8 cellular contexts compared by ENCODE assay signal in the genomic region with DNA sequence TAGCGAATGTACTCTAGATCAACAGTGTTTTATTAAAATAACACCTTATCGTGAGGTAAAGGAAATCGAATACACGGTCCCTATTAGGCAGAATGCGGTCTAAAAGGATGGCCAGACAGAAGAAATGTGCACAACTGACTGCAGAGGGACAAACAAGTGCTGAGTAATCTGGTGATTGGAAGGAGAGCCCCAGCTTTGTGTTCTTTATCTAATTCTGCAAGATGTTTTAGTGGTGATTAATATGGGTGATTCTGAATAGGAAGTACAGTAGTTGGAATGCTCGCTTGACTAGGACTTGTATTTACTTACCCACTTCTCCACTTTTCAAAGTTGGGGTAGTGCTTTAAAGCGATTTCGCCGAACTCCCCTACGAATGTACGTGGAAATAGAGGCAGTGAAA. TPM values are rescaled to one million over a fixed set of nuclear protein-coding genes. Genes with fewer than 3 reads are reported as not detected.
A peak's percentile ranks its signal among the peaks of the same experiment; 100 is the strongest.
DNase-seq lines count a peak whose midpoint lies in the region; ATAC-seq, FAIRE-seq and TF ChIP-seq lines count a peak whose summit lies in the region.

No MANE protein-coding gene starts in this region.

- H3K27ac ChIP-seq in 22Rv1 (peak overlapping the region; percentile 94), esophagus squamous epithelium (peak overlapping the region; percentile 91 to 96 (median 95)), pancreas (peak overlapping the region in 3 of 4 donors; percentile 79 to 85 (median 82))

- H3K36me3 Mint-ChIP-seq in T-cell: no peaks in the 10 kb centered on the region

- H3K36me3 ChIP-seq in esophagus squamous epithelium (no peaks in the 10 kb centered on the region), pancreas (no peaks in the 10 kb centered on the region)

- 2 to 29% methylated on average over 7 to 11 of the region's 11 CpGs for WGBS in esophagus squamous epithelium, 2 donors
- WGBS in pancreas, 2 donors: 0 to 22% methylated on average over 11 of the region's 11 CpGs

- POLR2A ChIA-PET in T-cell (lab: Charles Lee): interaction anchor here in 1 of 2 donors (0.6 to 1.2 kb wide), 2 partner anchors 35 to 193 kb away, joined by 3 read pairs; no protein-coding TSS in a partner anchor

- peak overlapping the region; percentile 97 to 99 (median 98) for H3K4me3 Mint-ChIP-seq in T-cell

- FAIRE-seq in GM12892 (lab: Jason Lieb, UNC) (peak; percentile 67), pancreas (lab: Jason Lieb, UNC) (no peak), frontal cortex (lab: Jason Lieb, UNC) (no peak)

- CTCF ChIA-PET in T-cell (lab: Charles Lee): interaction anchor here in 1 of 2 donors (1.4 kb wide), 1 partner anchor 17 kb away, joined by 4 read pairs; no protein-coding TSS in a partner anchor

- TF ChIP-seq POLR2A in GM12892 (IDR thresholded peaks at IDR 0.05; ENCODE audit: low read depth, low read length) (no peak), esophagus squamous epithelium (IDR thresholded peaks at IDR 0.05) (peak in 1 of 4 donors; percentile 19)

- H3K27me3 ChIP-seq in esophagus squamous epithelium: no peaks in the 10 kb centered on the region
- H3K27me3 ChIP-seq in pancreas: no peaks in the 10 kb centered on the region

- H3K4me1 ChIP-seq in esophagus squamous epithelium: peaks cover 0 to 43% (median 16%) of the 10 kb centered on the region in 3 donors
- H3K4me1 ChIP-seq in pancreas: peaks cover 0 to 8% (median 0%) of the 10 kb centered on the region in 3 donors

- H3K27ac Mint-ChIP-seq in T-cell: peak overlapping the region; percentile 96 to 99

- no peaks in the 10 kb centered on the region for H3K27me3 Mint-ChIP-seq in T-cell

- H3K9me3 Mint-ChIP-seq in T-cell: no peaks in the 10 kb centered on the region

- ATAC-seq in T-cell (replicated peaks in 1 of 4) (no peak), pancreas (peak in 2 of 4 donors; percentile 8 to 24), HG02623 (IDR thresholded peaks at IDR 0.05; ENCODE audit: unreplicated experiment) (no peak)

- intact Hi-C loops in esophagus squamous epithelium (cut with DNase I): no loop called here
- intact Hi-C loops in pancreas (cut with DNase I): no loop called here

- peak overlapping the region; percentile 64 to 76 (median 70) for H3K4me3 ChIP-seq in esophagus squamous epithelium
- H3K4me3 ChIP-seq in pancreas: peak overlapping the region in 3 of 4 donors; percentile 42 to 58 (median 55)

- peaks cover 36 to 49% (median 39%) of the 10 kb centered on the region in 3 donors for H3K4me1 Mint-ChIP-seq in T-cell

- no peak for TF ChIP-seq CTCF in 22Rv1 (IDR thresholded peaks at IDR 0.05)
- no peak for TF ChIP-seq CTCF in esophagus squamous epithelium (IDR thresholded peaks at IDR 0.05)
- TF ChIP-seq CTCF in pancreas (IDR thresholded peaks at IDR 0.05): no peak

- H3K9me3 ChIP-seq in esophagus squamous epithelium (no peaks in the 10 kb centered on the region), pancreas (no peaks in the 10 kb centered on the region)

- DNase-seq in GM12892 (ENCODE audit: insufficient read length) (no peak), T-cell (no peak), esophagus squamous epithelium (lab: John Stamatoyannopoulos, UW) (no peak), pancreas (no peak), frontal cortex (ENCODE audit: low spot score in 2 of 2) (no peak), KG1 (lab: John Stamatoyannopoulos, UW) (no peak)

RNA-seq across cellular contexts. Expression of a gene that starts 1.2 kb away (rescaled TPM):
- polyA plus RNA-seq in GM12892 (2012; ENCODE audit: missing spikeins): 9.1 TPM
- 10 to 100 TPM; 13.6 to 21.4 (median 19.0) TPM for total RNA-seq in T-cell
- 10 to 100 TPM; 13.3 to 25.1 (median 17.5) TPM for total RNA-seq in esophagus squamous epithelium
- 1 to 10 TPM; 3.1 to 8.9 (median 4.6) TPM for total RNA-seq in pancreas
- polyA plus RNA-seq in pancreas: 1 to 10 TPM; 2.2 to 3.6 TPM
- 38.3 TPM for total RNA-seq in frontal cortex
